Comparison of ENCODE assay signal across 20 cellular contexts in the genomic region with DNA sequence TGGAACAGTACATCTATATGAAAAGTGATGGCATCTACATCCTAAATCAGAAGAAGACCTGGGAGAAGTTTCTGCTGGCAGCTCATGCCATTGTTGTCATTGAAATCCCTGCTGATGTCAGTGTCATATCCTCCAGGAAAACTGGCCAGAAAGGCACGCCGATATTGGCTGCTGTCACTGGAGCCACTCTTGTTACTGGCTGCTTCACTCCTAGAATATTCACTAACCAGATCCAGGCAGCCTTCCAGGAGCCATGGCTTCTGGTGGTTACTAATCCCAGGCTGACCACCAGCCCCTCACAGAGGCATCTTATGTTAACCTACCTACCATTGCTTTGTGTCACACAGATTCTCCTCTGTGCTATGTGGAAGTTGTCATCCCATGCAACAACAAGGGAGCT. TPM values are rescaled to one million over a fixed set of nuclear protein-coding genes. Genes with fewer than 3 reads are reported as not detected.
"Had no signal": no experiment of that assay in that cellular context is flagged by ENCODE, and none has a peak within 500 bp of the region (broad histone marks: within the 10 kb centered on the region; RNA-seq: fewer than 3 reads in every experiment).

No MANE protein-coding gene starts in this region.

- H3K27ac Mint-ChIP-seq: naive thymus-derived CD4-positive, alpha-beta T cell; nephron progenitor cell; type B pancreatic cell had no signal

- ATAC-seq: foreskin keratinocyte; naive thymus-derived CD4-positive, alpha-beta T cell; psoas muscle; sciatic nerve had no signal

- H3K79me2 ChIP-seq: parathyroid adenoma had no signal

- H3K9ac ChIP-seq: parathyroid adenoma had no signal

- H3K4me1 Mint-ChIP-seq: naive thymus-derived CD4-positive, alpha-beta T cell had no signal

- H3K4me3 Mint-ChIP-seq: naive thymus-derived CD4-positive, alpha-beta T cell; nephron progenitor cell; type B pancreatic cell had no signal

- H3K36me3 ChIP-seq: esophagus squamous epithelium, suprapubic skin, thyroid gland had no signal

- FAIRE-seq: colon, islet of Langerhans, small intestine, urothelium cell line had no signal

- H3K9me3 Mint-ChIP-seq: naive thymus-derived CD4-positive, alpha-beta T cell; nephron progenitor cell; type B pancreatic cell had no signal

- DNase-seq: dermis blood vessel endothelial cell; esophagus squamous epithelium; foreskin keratinocyte; kidney glomerular epithelial cell; mesendoderm; naive thymus-derived CD4-positive, alpha-beta T cell; nephron progenitor cell; psoas muscle; small intestine; stimulated activated CD4-positive, alpha-beta T cell treated with anti-CD3 and anti-CD28 coated beads, Interleukin-12 subunit alpha, Interleukin-12 subunit beta, amount 100 ng/mL, for 4 hours; stimulated activated naive CD4-positive, alpha-beta T cell treated with Interleukin-2 at 50 U/mL for 16 hours; thyroid gland had no signal

- H2AFZ ChIP-seq: parathyroid adenoma had no signal

- H3K36me3 Mint-ChIP-seq: naive thymus-derived CD4-positive, alpha-beta T cell; type B pancreatic cell had no signal

- H3K4me3 ChIP-seq: esophagus squamous epithelium, psoas muscle, suprapubic skin, thyroid gland had no signal

- H3K27me3 ChIP-seq: thyroid gland had no signal

- H3K9me3 ChIP-seq: esophagus squamous epithelium, psoas muscle, suprapubic skin, thyroid gland had no signal

- H3K27ac ChIP-seq: esophagus squamous epithelium, foreskin keratinocyte, parathyroid adenoma, psoas muscle, suprapubic skin, thyroid gland had no signal

- H3K4me1 ChIP-seq: esophagus squamous epithelium, foreskin keratinocyte, parathyroid adenoma, psoas muscle, suprapubic skin, thyroid gland had no signal

RNA-seq across cellular contexts. Expression of gene HOXD1, which starts 53.7 kb away (rescaled TPM):
- total RNA-seq: foreskin keratinocyte; liver; naive thymus-derived CD4-positive, alpha-beta T cell had no signal
- polyA plus RNA-seq: liver; naive thymus-derived CD4-positive, alpha-beta T cell had no signal
